ENCODE assay signal across 1 cellular context in genomic region chr12:17918013-17918412, GRCh38.
TF ChIP-seq lines count a peak whose summit lies in the region.

No MANE protein-coding gene starts in this region.

TF ChIP-seq in endothelial cell of umbilical vein, 7 proteins besides CTCF, POLR2A, EP300 and RAD21 (continued from another document):
- no peak for TF ChIP-seq JUN (IDR thresholded peaks at IDR 0.05; ENCODE audit: borderline replicate concordance, insufficient read depth, insufficient read length, low read depth)
- no peak for TF ChIP-seq MYC (IDR thresholded peaks at IDR 0.05; ENCODE audit: low read depth, low read length)
- no peak for TF ChIP-seq POLR2AphosphoS5 (IDR thresholded peaks at IDR 0.05; ENCODE audit: insufficient read depth, low read depth, low read length)
- no peak for TF ChIP-seq MAX (IDR thresholded peaks at IDR 0.05; ENCODE audit: insufficient read depth, insufficient read length)
- no peak for TF ChIP-seq GATA2 (IDR thresholded peaks at IDR 0.05; ENCODE audit: insufficient read depth, insufficient read length, low read depth, low read length)
